Comparison of ENCODE assay signal across 3 cellular contexts in the genomic region with DNA sequence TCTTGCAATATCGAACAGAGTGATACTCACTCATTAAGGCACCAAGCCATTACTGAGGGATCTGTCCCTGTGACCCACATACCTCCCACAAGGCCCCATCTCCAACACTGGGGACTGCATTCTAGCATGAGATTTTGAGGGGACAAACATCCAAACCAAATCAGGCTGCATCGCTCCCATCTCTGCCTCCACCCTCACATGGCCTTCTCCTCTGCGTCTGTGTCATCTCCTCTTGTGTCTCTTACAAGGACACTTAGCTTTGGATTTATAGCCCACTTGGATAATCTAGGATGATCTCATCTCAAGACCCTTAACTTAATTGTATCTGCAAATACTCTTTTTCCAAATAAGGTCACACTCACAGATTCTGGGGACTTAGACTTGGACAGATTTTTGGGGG.
"Had no signal": no experiment of that assay in that cellular context is flagged by ENCODE, and none has a peak within 500 bp of the region (broad histone marks: within the 10 kb centered on the region; RNA-seq: fewer than 3 reads in every experiment).

No MANE protein-coding gene starts in this region.

- H3K9me3 ChIP-seq: HAP-1 had no signal

- H3K4me3 ChIP-seq: GM23338, HAP-1, K562 had no signal

- H3K36me3 ChIP-seq: HAP-1 had no signal

- H3K4me1 ChIP-seq: HAP-1 had no signal
